In genomic region chr14:92613681-92614260, GRCh38 we compare ENCODE assay signal across 12 cellular contexts.
DNase-seq lines count a peak whose midpoint lies in the region; ATAC-seq and TF ChIP-seq lines count a peak whose summit lies in the region.
"Had no signal": no experiment of that assay in that cellular context is flagged by ENCODE, and none has a peak within 500 bp of the region (broad histone marks: within the 10 kb centered on the region; RNA-seq: fewer than 3 reads in every experiment).

No MANE protein-coding gene starts in this region.

- H4K5ac ChIP-seq in IMR-90 (ENCODE audit: low read depth, low read length) = no peak overlapping the region

- no peak overlapping the region for H3K56ac ChIP-seq in IMR-90 (ENCODE audit: extremely low read depth, insufficient read depth, low read length)

- no peaks in the 10 kb centered on the region for H4K20me1 ChIP-seq in IMR-90 (ENCODE audit: insufficient read depth, low read length)

- H3K27me3 ChIP-seq in IMR-90 (ENCODE audit: control insufficient read depth, insufficient read depth, low read length) = no peaks in the 10 kb centered on the region

- H3K9ac ChIP-seq in IMR-90 (ENCODE audit: low read depth, low read length) = no peak overlapping the region

- no peak overlapping the region for H2BK5ac ChIP-seq in IMR-90 (ENCODE audit: low read depth, low read length, poor library complexity, severe bottlenecking)

- peaks cover 16% of the 10 kb centered on the region; the same call in 1 of the 2 replicates for H3K9me1 ChIP-seq in IMR-90 (ENCODE audit: insufficient read depth, low read length)

- DNase-seq in activated naive CD4-positive, alpha-beta T cell treated with anti-CD3 and anti-CD28 coated beads, Interleukin-2, amount 10 ng/mL, durations not matched to agents 7 days and 5 days = no peak
- no peak for DNase-seq in activated naive CD4-positive, alpha-beta T cell treated with anti-CD3 and anti-CD28 coated beads for 36 hours
- DNase-seq in IMR-90 = no peak
- DNase-seq in memory B cell (ENCODE audit: low spot score in 2 of 2) = no peak
- no peak for DNase-seq in stimulated activated naive B cell treated with anti-CD40 and anti-IgM and Interleukin-4, amounts not matched to agents 10 μg/mL and 1 μg/mL and 100 μg/mL, for 72 hours
- DNase-seq in AG20443 (ENCODE audit: low spot score) = no peak
- DNase-seq: NCI-H1105 treated with DMSO at 0.1 percent for 48 hours, NCI-H187 treated with DMSO at 0.1 percent for 48 hours, NCI-H446 had no signal

- no peak overlapping the region for H2BK120ac ChIP-seq in IMR-90 (ENCODE audit: low read depth, low read length)

- ATAC-seq in IMR-90 (ENCODE audit: low read depth) = no peak
- ATAC-seq in memory B cell (ENCODE audit: low read depth) = no peak
- no peak for ATAC-seq in stimulated activated naive B cell treated with anti-CD40 and anti-IgM and Interleukin-4, amounts not matched to agents 10 μg/mL and 1 μg/mL and 100 μg/mL, for 72 hours (replicated peaks)
- ATAC-seq in HG02678 (IDR thresholded peaks at IDR 0.05; ENCODE audit: unreplicated experiment) = no peak
- ATAC-seq in GM18505 (IDR thresholded peaks at IDR 0.05; ENCODE audit: unreplicated experiment) = no peak

- no peak overlapping the region for H3K23ac ChIP-seq in IMR-90 (ENCODE audit: low read depth, low read length)

- H2AK5ac ChIP-seq in IMR-90 (ENCODE audit: low read depth, low read length) = peak overlapping the region; percentile 35; the same call in 1 of the 2 replicates

- H2AK9ac ChIP-seq in IMR-90 (replicated peaks; ENCODE audit: low read depth, low read length, poor library complexity) = no peak overlapping the region

- peaks cover 8 to 46% of the 10 kb centered on the region in 2 experiments; a peak in 3 of 4 replicates for H3K79me1 ChIP-seq in IMR-90 (ENCODE audit: low read depth in 1 of 2, low read length in 2 of 2)

- H3K4me2 ChIP-seq in IMR-90 (ENCODE audit: low read depth, low read length) = no peak overlapping the region

- no peak overlapping the region for H3K4ac ChIP-seq in IMR-90 (ENCODE audit: low read depth, low read length)

- 83% methylated on average over 1 of the region's 10 CpGs; no CpG with 5 or more reads in 1 of the 2 experiments for WGBS in IMR-90 (ENCODE audit: extremely low coverage in 2 of 2, insufficient read length in 1 of 2), 2 experiments

- POLR2A ChIA-PET in IMR-90 (lab: Charles Lee; ENCODE audit: unreplicated experiment) = no interaction called here

- H3K4me1 ChIP-seq in IMR-90 (ENCODE audit: control insufficient read depth, insufficient read depth, low read length) = peaks cover 9% of the 10 kb centered on the region

- H3K27me3 Mint-ChIP-seq in activated naive CD4-positive, alpha-beta T cell treated with anti-CD3 and anti-CD28 coated beads, Interleukin-2, amount 10 ng/mL, durations not matched to agents 7 days and 5 days = no peaks in the 10 kb centered on the region
- no peaks in the 10 kb centered on the region for H3K27me3 Mint-ChIP-seq in activated naive CD4-positive, alpha-beta T cell treated with anti-CD3 and anti-CD28 coated beads for 36 hours (ENCODE audit: low read depth)
- no peaks in the 10 kb centered on the region for H3K27me3 Mint-ChIP-seq in memory B cell
- H3K27me3 Mint-ChIP-seq in stimulated activated naive B cell treated with anti-CD40 and anti-IgM and Interleukin-4, amounts not matched to agents 10 μg/mL and 1 μg/mL and 100 μg/mL, for 72 hours = no peaks in the 10 kb centered on the region

- H3K9me3 ChIP-seq in IMR-90 (ENCODE audit: control insufficient read depth, insufficient read depth, low read length) = no peaks in the 10 kb centered on the region

- H3K4me1 Mint-ChIP-seq in activated naive CD4-positive, alpha-beta T cell treated with anti-CD3 and anti-CD28 coated beads, Interleukin-2, amount 10 ng/mL, durations not matched to agents 7 days and 5 days = peaks cover 73% of the 10 kb centered on the region
- H3K4me1 Mint-ChIP-seq in activated naive CD4-positive, alpha-beta T cell treated with anti-CD3 and anti-CD28 coated beads for 36 hours (ENCODE audit: low read depth) = peaks cover 52% of the 10 kb centered on the region
- H3K4me1 Mint-ChIP-seq in memory B cell = peaks cover 54% of the 10 kb centered on the region
- peaks cover 51 to 71% of the 10 kb centered on the region in 2 donors for H3K4me1 Mint-ChIP-seq in stimulated activated naive B cell treated with anti-CD40 and anti-IgM and Interleukin-4, amounts not matched to agents 10 μg/mL and 1 μg/mL and 100 μg/mL, for 72 hours

- H3K4me3 Mint-ChIP-seq in activated naive CD4-positive, alpha-beta T cell treated with anti-CD3 and anti-CD28 coated beads, Interleukin-2, amount 10 ng/mL, durations not matched to agents 7 days and 5 days = no peak overlapping the region
- no peak overlapping the region for H3K4me3 Mint-ChIP-seq in activated naive CD4-positive, alpha-beta T cell treated with anti-CD3 and anti-CD28 coated beads for 36 hours
- peak overlapping the region; percentile 47 for H3K4me3 Mint-ChIP-seq in memory B cell
- no peak overlapping the region for H3K4me3 Mint-ChIP-seq in stimulated activated naive B cell treated with anti-CD40 and anti-IgM and Interleukin-4, amounts not matched to agents 10 μg/mL and 1 μg/mL and 100 μg/mL, for 72 hours

- no peak overlapping the region for H3K4me3 ChIP-seq in IMR-90 (ENCODE audit: insufficient read depth, low read depth, low read length)

- TF ChIP-seq RAD21 in IMR-90 (IDR thresholded peaks at IDR 0.05; ENCODE audit: low read length) = no peak

- no peak for TF ChIP-seq POLR2A in IMR-90 (IDR thresholded peaks at IDR 0.05; ENCODE audit: low read depth, low read length)
- TF ChIP-seq POLR2A in GM18505 (IDR thresholded peaks at IDR 0.05; ENCODE audit: borderline replicate concordance, extremely low read depth, insufficient read depth, insufficient read length) = no peak

- H3K36me3 ChIP-seq in IMR-90 (ENCODE audit: control insufficient read depth, insufficient read depth, low read length) = peaks cover 9% of the 10 kb centered on the region

- H3K27ac ChIP-seq in IMR-90 (ENCODE audit: insufficient read depth, low read length) = no peak overlapping the region
- H3K27ac ChIP-seq: RWPE1 had no signal

- peaks cover 19% of the 10 kb centered on the region for H3K9me3 Mint-ChIP-seq in activated naive CD4-positive, alpha-beta T cell treated with anti-CD3 and anti-CD28 coated beads, Interleukin-2, amount 10 ng/mL, durations not matched to agents 7 days and 5 days
- H3K9me3 Mint-ChIP-seq in activated naive CD4-positive, alpha-beta T cell treated with anti-CD3 and anti-CD28 coated beads for 36 hours = no peaks in the 10 kb centered on the region
- H3K9me3 Mint-ChIP-seq in memory B cell = no peaks in the 10 kb centered on the region
- H3K9me3 Mint-ChIP-seq in stimulated activated naive B cell treated with anti-CD40 and anti-IgM and Interleukin-4, amounts not matched to agents 10 μg/mL and 1 μg/mL and 100 μg/mL, for 72 hours = peaks cover 0 to 3% of the 10 kb centered on the region in 2 donors

- no peak overlapping the region for H4K8ac ChIP-seq in IMR-90 (ENCODE audit: low read depth in 2 of 2, low read length in 2 of 2)

- intact Hi-C loops in activated naive CD4-positive, alpha-beta T cell treated with anti-CD3 and anti-CD28 coated beads for 36 hours (cut with micrococcal nuclease) = loop anchor here (1.0 kb wide), 2 partner anchors 34 to 68 kb away; no protein-coding TSS in a partner anchor
- intact Hi-C loops in IMR-90 (cut with micrococcal nuclease) = no loop called here

- H3K18ac ChIP-seq in IMR-90 (ENCODE audit: low read depth, low read length) = no peak overlapping the region

- peak overlapping the region; percentile 70 for H3K27ac Mint-ChIP-seq in activated naive CD4-positive, alpha-beta T cell treated with anti-CD3 and anti-CD28 coated beads, Interleukin-2, amount 10 ng/mL, durations not matched to agents 7 days and 5 days
- no peak overlapping the region for H3K27ac Mint-ChIP-seq in activated naive CD4-positive, alpha-beta T cell treated with anti-CD3 and anti-CD28 coated beads for 36 hours
- peak overlapping the region; percentile 77 for H3K27ac Mint-ChIP-seq in memory B cell
- H3K27ac Mint-ChIP-seq in stimulated activated naive B cell treated with anti-CD40 and anti-IgM and Interleukin-4, amounts not matched to agents 10 μg/mL and 1 μg/mL and 100 μg/mL, for 72 hours = peak overlapping the region; percentile 80

- H2BK15ac ChIP-seq in IMR-90 (ENCODE audit: low read depth, low read length) = no peak overlapping the region

- CTCF ChIA-PET in activated naive CD4-positive, alpha-beta T cell treated with anti-CD3 and anti-CD28 coated beads, Interleukin-2, amount 10 ng/mL, durations not matched to agents 7 days and 5 days (lab: Charles Lee) = interaction anchor here (0.7 to 2.9 kb wide), 15 partner anchors 10 to 85 kb away, joined by 3 to 14 read pairs (median 4); no protein-coding TSS in a partner anchor
- CTCF ChIA-PET in activated naive CD4-positive, alpha-beta T cell treated with anti-CD3 and anti-CD28 coated beads for 36 hours (lab: Charles Lee) = interaction anchor here (0.6 to 4.8 kb wide), 45 partner anchors 9 to 502 kb away, joined by 3 to 35 read pairs (median 4); partner anchors contain the start of genes CPSF2 and NDUFB1
- CTCF ChIA-PET in IMR-90 (lab: Yijun Ruan, JAX) = interaction anchor here (1.4 kb wide), 1 partner anchor 10 kb away, joined by 4 read pairs; no protein-coding TSS in a partner anchor

- H3K14ac ChIP-seq in IMR-90 (replicated peaks; ENCODE audit: low read depth, low read length) = no peak overlapping the region

- H2BK20ac ChIP-seq in IMR-90 (ENCODE audit: low read depth, low read length) = peak overlapping the region; percentile 10; the same call in 1 of the 2 replicates

- in situ Hi-C loops in IMR-90 (cut with MboI; ENCODE audit: low sequenced_read_pairs) = no loop called here

- dilution Hi-C loops in IMR-90 (cut with HindIII; ENCODE audit: low sequenced_read_pairs, unreplicated experiment) = no loop called here

- no peak for TF ChIP-seq CTCF in IMR-90 (conservative IDR thresholded peaks at IDR 0.05; ENCODE audit: low read depth, low read length)

- peaks cover 28% of the 10 kb centered on the region for H3K36me3 Mint-ChIP-seq in activated naive CD4-positive, alpha-beta T cell treated with anti-CD3 and anti-CD28 coated beads, Interleukin-2, amount 10 ng/mL, durations not matched to agents 7 days and 5 days
- H3K36me3 Mint-ChIP-seq in activated naive CD4-positive, alpha-beta T cell treated with anti-CD3 and anti-CD28 coated beads for 36 hours (ENCODE audit: low read depth) = no peaks in the 10 kb centered on the region
- H3K36me3 Mint-ChIP-seq in memory B cell = peaks cover 5% of the 10 kb centered on the region
- H3K36me3 Mint-ChIP-seq in stimulated activated naive B cell treated with anti-CD40 and anti-IgM and Interleukin-4, amounts not matched to agents 10 μg/mL and 1 μg/mL and 100 μg/mL, for 72 hours = peaks cover 9 to 24% of the 10 kb centered on the region in 2 donors

- BruUV-seq in IMR-90 (replicated peaks; lab: Mats Ljungman, UMichigan) = no TSS peak

- no peak overlapping the region for H2AFZ ChIP-seq in IMR-90 (replicated peaks; ENCODE audit: low read length, poor library complexity)

- no peak overlapping the region for H4K91ac ChIP-seq in IMR-90 (ENCODE audit: insufficient read depth, low read depth, low read length)

TF ChIP-seq in IMR-90, 13 proteins besides CTCF, POLR2A, EP300 and RAD21:
- TF ChIP-seq CEBPB (IDR thresholded peaks at IDR 0.05; ENCODE audit: low read depth, low read length) = no peak
